Comparison of ENCODE assay signal across 12 cellular contexts in genomic region chr3:183449391-183449790, GRCh38. TPM values are rescaled to one million over a fixed set of nuclear protein-coding genes. Genes with fewer than 3 reads are reported as not detected.
DNase-seq lines count a peak whose midpoint lies in the region; ATAC-seq and TF ChIP-seq lines count a peak whose summit lies in the region.
"Had no signal": no experiment of that assay in that cellular context is flagged by ENCODE, and none has a peak within 500 bp of the region (broad histone marks: within the 10 kb centered on the region; RNA-seq: fewer than 3 reads in every experiment).

No MANE protein-coding gene starts in this region.

- intact Hi-C loops in mammary epithelial cell (cut with micrococcal nuclease) (no loop called here), breast epithelium (cut with DNase I; ENCODE audit: low total_unique reads) (no loop called here), ovary (cut with DNase I) (no loop called here)

- H3K27me3 ChIP-seq in mammary epithelial cell (ENCODE audit: insufficient read depth, low read length), result no peaks in the 10 kb centered on the region
- no peaks in the 10 kb centered on the region for H3K27me3 ChIP-seq in breast epithelium
- no peaks in the 10 kb centered on the region for H3K27me3 ChIP-seq in ovary

- dilution Hi-C loops in mammary epithelial cell (cut with HindIII; ENCODE audit: low sequenced_read_pairs), result no loop called here

- ATAC-seq in HG03378 (IDR thresholded peaks at IDR 0.05; ENCODE audit: unreplicated experiment), result no peak
- ATAC-seq in omental fat pad (ENCODE audit: low FRiP score), result no peak
- ATAC-seq: esophagus mucosa had no signal

- no peak for TF ChIP-seq EP300 in ovary (IDR thresholded peaks at IDR 0.05)

- H3K4me1 ChIP-seq in mammary epithelial cell (ENCODE audit: insufficient read depth, low read length), result peaks cover 6% of the 10 kb centered on the region
- H3K4me1 ChIP-seq in breast epithelium, result peaks cover 0 to 6% of the 10 kb centered on the region in 2 donors
- H3K4me1 ChIP-seq in ovary (ENCODE audit: insufficient read depth), result no peaks in the 10 kb centered on the region
- H3K4me1 ChIP-seq: prostate gland had no signal

- H3K36me3 ChIP-seq in mammary epithelial cell (ENCODE audit: insufficient read depth, low read length) (no peaks in the 10 kb centered on the region), breast epithelium (no peaks in the 10 kb centered on the region), ovary (no peaks in the 10 kb centered on the region)
- H3K36me3 ChIP-seq: prostate gland had no signal

- H3K9me3 ChIP-seq in mammary epithelial cell (replicated peaks; ENCODE audit: insufficient read depth, low read length) (peaks cover 2% of the 10 kb centered on the region), breast epithelium (no peaks in the 10 kb centered on the region), ovary (no peaks in the 10 kb centered on the region)
- H3K9me3 ChIP-seq: prostate gland had no signal

- no peak overlapping the region for H3K9ac ChIP-seq in mammary epithelial cell (ENCODE audit: insufficient read depth, low read length)

- DNase-seq in mammary epithelial cell (no peak), breast epithelium (ENCODE audit: low spot score in 2 of 2) (no peak), astrocyte of the spinal cord (ENCODE audit: low read depth, low spot score) (peak; percentile 34), islet precursor cell (peak; percentile 84), SKM-1 treated with dmso at 0.1 percent for 144 hours (lab: John Stamatoyannopoulos, UW; ENCODE audit: unreplicated experiment) (no peak), omental fat pad (ENCODE audit: low spot score) (no peak), ovary (no peak)
- DNase-seq: activated T-cell treated with anti-CD3 and anti-CD28 coated beads for 4 hours had no signal

- no TSS peak for BruUV-seq in mammary epithelial cell (replicated peaks; lab: Mats Ljungman, UMichigan)

- TF ChIP-seq CTCF in mammary epithelial cell (conservative IDR thresholded peaks at IDR 0.05 in 1 of 2, IDR thresholded peaks at IDR 0.05 in 1 of 2; ENCODE audit: extremely low read depth in 1 of 2, insufficient read depth in 1 of 2, low read depth in 1 of 2, low read length in 2 of 2) (no peak), breast epithelium (IDR thresholded peaks at IDR 0.05) (no peak), astrocyte of the spinal cord (IDR thresholded peaks at IDR 0.05; ENCODE audit: low read depth, low read length) (peak; percentile 13), omental fat pad (IDR thresholded peaks at IDR 0.05) (no peak), ovary (IDR thresholded peaks at IDR 0.05) (no peak)

- 34% methylated on average over 4 of the region's 4 CpGs for WGBS in mammary epithelial cell (ENCODE audit: low coverage, missing lambda C conversion rate)
- 15 to 27% (median 22%) methylated on average over 4 of the region's 4 CpGs for WGBS in ovary, 3 donors

- CTCF ChIA-PET in mammary epithelial cell (lab: Charles Lee; ENCODE audit: low non-redundant PET), result no interaction called here

- H3K27ac ChIP-seq in mammary epithelial cell (ENCODE audit: insufficient read depth, low read depth, low read length) (no peak overlapping the region), breast epithelium (no peak overlapping the region), ovary (no peak overlapping the region)
- H3K27ac ChIP-seq: HL-60, prostate gland had no signal

- no peaks in the 10 kb centered on the region for H4K20me1 ChIP-seq in mammary epithelial cell (ENCODE audit: insufficient read depth, low read length)

- TF ChIP-seq POLR2A in breast epithelium (IDR thresholded peaks at IDR 0.05) (no peak), ovary (IDR thresholded peaks at IDR 0.05) (no peak)

- H3K4me2 ChIP-seq in mammary epithelial cell (ENCODE audit: insufficient read depth, low read depth, low read length), result peak overlapping the region; percentile 39

- in situ Hi-C loops in mammary epithelial cell (cut with MboI; ENCODE audit: low sequenced_read_pairs in 2 of 2) (no loop called here), astrocyte of the spinal cord (cut with HindIII; ENCODE audit: low sequenced_read_pairs) (no loop called here)

- no peaks in the 10 kb centered on the region for H3K79me2 ChIP-seq in mammary epithelial cell (ENCODE audit: insufficient read depth, low read length)

- H3K4me3 ChIP-seq in mammary epithelial cell (replicated peaks in 1 of 3; ENCODE audit: insufficient read depth in 1 of 3, low read depth in 2 of 3, low read length in 3 of 3) (no peak overlapping the region), breast epithelium (peak overlapping the region in 1 of 3 donors; percentile 14), astrocyte of the spinal cord (ENCODE audit: low read depth, low read length) (no peak overlapping the region), ovary (no peak overlapping the region)
- H3K4me3 ChIP-seq: prostate gland had no signal

- H2AFZ ChIP-seq in mammary epithelial cell (ENCODE audit: low read depth, low read length), result peak overlapping the region; percentile 31

RNA-seq across cellular contexts. Expression of gene MCF2L2, which starts 21.0 kb away (rescaled TPM):
- total RNA-seq in mammary epithelial cell (1 to 10 TPM; 2.0 to 2.7 TPM), breast epithelium (1 to 10 TPM in 2 of 3 donors, under 1 TPM in 1; 0.64 to 1.5 (median 1.3) TPM), omental fat pad (under 1 TPM; under 0.01 to 0.84 (median 0.39) TPM), ovary (1 to 10 TPM in 3 of 7 donors, under 1 TPM in 4; 0.12 to 1.1 (median 0.61) TPM)
- polyA plus RNA-seq in mammary epithelial cell (0.26 TPM), ovary (1 to 10 TPM in 1 of 2 donors, under 1 TPM in 1; 0.39 to 2.2 TPM)
- polyA minus RNA-seq in mammary epithelial cell, result not detected

Comparison
In these comparisons a context has a peak if more than half of its experiments do, and no peak if none do; other contexts are left out.
1. DNase-seq: peak in astrocyte of the spinal cord (single experiment) and islet precursor cell (single experiment); none in mammary epithelial cell (single experiment), breast epithelium (0 of 2), SKM-1 treated with dmso at 0.1 percent for 144 hours (single experiment), omental fat pad (single experiment) and ovary (0 of 5).